Comparison of ENCODE assay signal across 19 cellular contexts in the genomic region with DNA sequence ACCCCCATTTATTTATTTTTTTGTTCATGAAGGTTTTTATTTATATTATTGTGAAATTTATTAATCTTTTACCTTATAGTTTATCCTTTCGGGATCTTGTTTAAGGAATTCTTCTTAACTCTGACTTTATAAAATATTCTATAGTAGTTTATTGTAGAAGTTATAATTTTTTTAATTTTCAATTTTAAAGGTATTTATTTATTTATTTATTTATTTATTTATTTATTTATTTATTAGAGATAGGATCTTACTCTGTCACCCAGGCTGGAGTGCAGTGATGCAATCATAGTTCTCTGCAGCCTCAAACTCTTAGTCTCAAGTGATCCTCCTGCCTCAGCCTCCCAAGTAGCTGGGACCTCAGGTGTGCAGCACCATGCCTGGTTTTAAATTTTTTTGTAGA. TPM values are rescaled to one million over a fixed set of nuclear protein-coding genes. Genes with fewer than 3 reads are reported as not detected.
DNase-seq lines count a peak whose midpoint lies in the region; ATAC-seq, FAIRE-seq and TF ChIP-seq lines count a peak whose summit lies in the region.
"Had no signal": no experiment of that assay in that cellular context is flagged by ENCODE, and none has a peak within 500 bp of the region (broad histone marks: within the 10 kb centered on the region; RNA-seq: fewer than 3 reads in every experiment).

No MANE protein-coding gene starts in this region.

- FAIRE-seq in A204.1 (lab: Jason Lieb, UNC) (peak; percentile 93), endometrium (lab: Jason Lieb, UNC) (peak; percentile 54), kidney (lab: Jason Lieb, UNC) (peak; percentile 62)
- FAIRE-seq: GM12878, HepG2 had no signal

- H3K9me3 ChIP-seq in T-helper 17 cell (ENCODE audit: control insufficient read depth, low read length, poor library complexity, severe bottlenecking) (no peaks in the 10 kb centered on the region), kidney (ENCODE audit: control insufficient read depth in 1 of 2, low read length in 2 of 2) (no peaks in the 10 kb centered on the region)

- H3K27ac ChIP-seq in kidney (ENCODE audit: low read depth in 2 of 2, low read length in 2 of 2): no peak overlapping the region
- H3K27ac ChIP-seq: 22Rv1, BLaER1 had no signal

- no peak overlapping the region for H3K4me3 Mint-ChIP-seq in T-helper 17 cell
- H3K4me3 Mint-ChIP-seq: CD14-positive monocyte; CD4-positive, alpha-beta memory T cell; IgD-negative memory B cell had no signal

- H3K4me1 Mint-ChIP-seq in T-helper 17 cell: peaks cover 6% of the 10 kb centered on the region

- H3K4me3 ChIP-seq in kidney (ENCODE audit: low read length in 2 of 2): no peak overlapping the region
- H3K4me3 ChIP-seq: BLaER1, GM12878 had no signal

- no peak for ATAC-seq in T-helper 17 cell
- no peak for ATAC-seq in GM18868 (IDR thresholded peaks at IDR 0.05; ENCODE audit: unreplicated experiment)
- ATAC-seq: GM12878, HCT116, HepG2 had no signal

- H3K27ac Mint-ChIP-seq in T-helper 17 cell: peak overlapping the region; percentile 29
- H3K27ac Mint-ChIP-seq: CD14-positive monocyte, IgD-negative memory B cell had no signal

- H3K9ac ChIP-seq in kidney (ENCODE audit: low read length in 2 of 2): no peak overlapping the region
- H3K9ac ChIP-seq: BLaER1 had no signal

- intact Hi-C loops in kidney (cut with DNase I): loop anchor here (10.0 kb wide), 1 partner anchor 347 kb away; no protein-coding TSS in a partner anchor

- no peak for TF ChIP-seq CTCF in kidney (IDR thresholded peaks at IDR 0.05; ENCODE audit: borderline replicate concordance, extremely low read depth, insufficient read depth)

- H3K27me3 Mint-ChIP-seq in T-helper 17 cell: no peaks in the 10 kb centered on the region
- H3K27me3 Mint-ChIP-seq: CD4-positive, alpha-beta memory T cell; IgD-negative memory B cell had no signal

- H3K4me1 ChIP-seq in kidney (ENCODE audit: control insufficient read depth in 1 of 2, insufficient read depth in 1 of 2, low read depth in 1 of 2, low read length in 2 of 2): no peaks in the 10 kb centered on the region
- H3K4me1 ChIP-seq: BLaER1 had no signal

- peaks cover 2% of the 10 kb centered on the region for H3K36me3 Mint-ChIP-seq in T-helper 17 cell (ENCODE audit: low read depth)

- no peak for DNase-seq in T-helper 17 cell
- DNase-seq in kidney: no peak
- no peak for DNase-seq in MV-4-11 (lab: John Stamatoyannopoulos, UW)
- no peak for DNase-seq in activated effector memory CD4-positive, alpha-beta T cell treated with Interleukin-2 at 50 U/mL for 16 hours
- no peak for DNase-seq in NCI-H2029 treated with DMSO at 0.1 percent for 48 hours (lab: John Stamatoyannopoulos, UW)
- DNase-seq: CD4-positive, alpha-beta memory T cell; DMS79 treated with DMSO at 0.1 percent for 48 hours; GOT3; H7 had no signal

- H3K36me3 ChIP-seq in kidney (ENCODE audit: control insufficient read depth in 1 of 2, insufficient read depth in 2 of 2, low read length in 2 of 2): peaks cover 0 to 8% of the 10 kb centered on the region in 2 donors

RNA-seq across cellular contexts. Expression of gene NRF1, which starts 56.0 kb away (rescaled TPM):
- 10 to 100 TPM; 33.7 to 33.9 TPM for total RNA-seq in T-helper 17 cell
- 19.4 TPM for total RNA-seq in kidney
- 8.8 TPM for polyA plus RNA-seq in kidney (ENCODE audit: insufficient read depth, low read depth, low replicate concordance)
